In the genomic region with DNA sequence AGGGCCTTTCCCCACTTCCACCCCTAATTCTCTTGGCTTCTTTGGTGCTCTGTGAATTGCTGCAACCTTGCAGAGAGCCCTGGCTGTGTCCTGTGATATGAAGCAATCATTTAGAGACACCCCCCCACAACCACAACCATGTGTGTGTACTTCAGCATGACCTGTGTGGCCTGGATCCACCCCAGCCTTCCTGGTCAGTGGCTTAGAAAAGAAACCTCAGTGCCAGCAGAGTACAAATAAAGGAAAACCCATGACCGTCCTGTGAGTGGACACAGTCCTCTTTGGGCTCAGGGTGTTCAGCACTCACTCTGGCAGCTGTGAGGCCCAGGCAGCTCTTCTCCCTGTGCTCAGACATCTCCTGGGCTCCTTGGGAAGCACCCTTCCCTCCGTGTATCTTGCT, we compare ENCODE assay signal across 14 cellular contexts.
"Had no signal": no experiment of that assay in that cellular context is flagged by ENCODE, and none has a peak within 500 bp of the region (broad histone marks: within the 10 kb centered on the region; RNA-seq: fewer than 3 reads in every experiment).

No MANE protein-coding gene starts in this region.

- H3K36me3 ChIP-seq: ascending aorta, neutrophil, thoracic aorta, vagina had no signal

- H3K4me3 ChIP-seq: ascending aorta, thoracic aorta, vagina had no signal

- DNase-seq: activated CD4-positive, alpha-beta memory T cell treated with anti-CD3 and anti-CD28 coated beads, Interleukin-2, amount 10 ng/mL, durations not matched to agents 7 days and 5 days; activated CD4-positive, alpha-beta T cell treated with anti-CD3 and anti-CD28 coated beads for 4 hours; activated naive CD4-positive, alpha-beta T cell; activated naive CD8-positive, alpha-beta T cell treated with anti-CD3 and anti-CD28 coated beads, Interleukin-2, amount 10 ng/mL, durations not matched to agents 7 days and 5 days; erythroblast; islet precursor cell; natural killer cell; stimulated activated naive CD8-positive, alpha-beta T cell treated with anti-CD3 and anti-CD28 coated beads, Interleukin-15, amount 100 ng/mL, for 72 hours; T-helper 17 cell had no signal

- FAIRE-seq: bronchial epithelial cell had no signal

- H3K27me3 ChIP-seq: ascending aorta, vagina had no signal

- H3K27ac ChIP-seq: ascending aorta, neutrophil, thoracic aorta, vagina had no signal

- H3K9me3 ChIP-seq: neutrophil, thoracic aorta, vagina had no signal

- H3K4me1 ChIP-seq: ascending aorta had no signal

- ATAC-seq: natural killer cell; stimulated activated naive CD8-positive, alpha-beta T cell treated with anti-CD3 and anti-CD28 coated beads, Interleukin-15, amount 100 ng/mL, for 72 hours; T-helper 17 cell had no signal
